8 cellular contexts compared by ENCODE assay signal in genomic region chr9:129483467-129484324, GRCh38.
DNase-seq lines count a peak whose midpoint lies in the region; ATAC-seq and TF ChIP-seq lines count a peak whose summit lies in the region.

No MANE protein-coding gene starts in this region.

- TF ChIP-seq CTCF in RWPE1 (conservative IDR thresholded peaks at IDR 0.05; ENCODE audit: low read depth), result no peak
- TF ChIP-seq CTCF in colonic mucosa (IDR thresholded peaks at IDR 0.05), result no peak

- no peaks in the 10 kb centered on the region for H3K36me3 ChIP-seq in colonic mucosa

- H3K27ac ChIP-seq in RWPE1, result peak overlapping the region; percentile 100
- peak overlapping the region; percentile 95 for H3K27ac ChIP-seq in colonic mucosa

- peak overlapping the region; percentile 76 to 86 for H3K9ac ChIP-seq in colonic mucosa (ENCODE audit: low read depth in 2 of 2, low read length in 2 of 2)

- ATAC-seq in left lobe of liver, result peak; percentile 45
- ATAC-seq in stimulated activated naive B cell treated with anti-CD40 and anti-IgM and Interleukin-4, amounts not matched to agents 10 μg/mL and 1 μg/mL and 100 μg/mL, for 72 hours (replicated peaks), result no peak
- ATAC-seq in HG02588 (IDR thresholded peaks at IDR 0.05; ENCODE audit: unreplicated experiment), result no peak
- ATAC-seq in GM19397 (IDR thresholded peaks at IDR 0.05; ENCODE audit: unreplicated experiment), result no peak

- peaks cover 29% of the 10 kb centered on the region in 2 donors for H3K27me3 Mint-ChIP-seq in stimulated activated naive B cell treated with anti-CD40 and anti-IgM and Interleukin-4, amounts not matched to agents 10 μg/mL and 1 μg/mL and 100 μg/mL, for 72 hours

- H3K4me3 ChIP-seq in colonic mucosa, result peak overlapping the region; percentile 50

- peaks cover 10% of the 10 kb centered on the region for H3K4me1 ChIP-seq in colonic mucosa

- peaks cover 25 to 34% of the 10 kb centered on the region in 2 donors for H3K4me1 Mint-ChIP-seq in stimulated activated naive B cell treated with anti-CD40 and anti-IgM and Interleukin-4, amounts not matched to agents 10 μg/mL and 1 μg/mL and 100 μg/mL, for 72 hours

- CTCF ChIA-PET in RWPE1 (lab: Yijun Ruan, JAX), result interaction anchor here (0.5 to 1.7 kb wide), 6 partner anchors 10 to 126 kb away, joined by 3 to 10 read pairs (median 4); no protein-coding TSS in a partner anchor

- POLR2A ChIA-PET in RWPE1 (lab: Yijun Ruan, JAX; ENCODE audit: low non-redundant PET), result interaction anchor here (0.5 to 2.1 kb wide), 13 partner anchors 10 to 344 kb away, joined by 3 to 16 read pairs (median 4); partner anchors contain the start of gene IER5L

- H3K9me3 ChIP-seq in colonic mucosa, result no peaks in the 10 kb centered on the region

- H3K27me3 ChIP-seq in colonic mucosa, result no peaks in the 10 kb centered on the region

- no peaks in the 10 kb centered on the region for H3K9me3 Mint-ChIP-seq in stimulated activated naive B cell treated with anti-CD40 and anti-IgM and Interleukin-4, amounts not matched to agents 10 μg/mL and 1 μg/mL and 100 μg/mL, for 72 hours

- H3K27ac Mint-ChIP-seq in stimulated activated naive B cell treated with anti-CD40 and anti-IgM and Interleukin-4, amounts not matched to agents 10 μg/mL and 1 μg/mL and 100 μg/mL, for 72 hours, result no peak overlapping the region

- peak overlapping the region; percentile 62 to 74 for H3K4me3 Mint-ChIP-seq in stimulated activated naive B cell treated with anti-CD40 and anti-IgM and Interleukin-4, amounts not matched to agents 10 μg/mL and 1 μg/mL and 100 μg/mL, for 72 hours

- intact Hi-C loops in colonic mucosa (cut with DNase I), result loop anchor here (5.0 kb wide), 2 partner anchors 71 to 311 kb away; no protein-coding TSS in a partner anchor

- H3K36me3 Mint-ChIP-seq in stimulated activated naive B cell treated with anti-CD40 and anti-IgM and Interleukin-4, amounts not matched to agents 10 μg/mL and 1 μg/mL and 100 μg/mL, for 72 hours, result peaks cover 0 to 2% of the 10 kb centered on the region in 2 donors

- DNase-seq in stimulated activated CD4-positive, alpha-beta T cell treated with anti-CD3 and anti-CD28 coated beads, Interleukin-15, amount 100 ng/mL, for 24 hours, result peak; percentile 31
- DNase-seq in stimulated activated CD4-positive, alpha-beta T cell treated with anti-CD3 and anti-CD28 coated beads, Interleukin-12 subunit alpha, Interleukin-12 subunit beta, amount 100 ng/mL, for 4 hours, result no peak
- DNase-seq in RWPE1 (ENCODE audit: low spot score), result peak; percentile 89
- DNase-seq in colonic mucosa, result peak; percentile 90
- DNase-seq in left lobe of liver (ENCODE audit: low spot score), result peak; percentile 92
- DNase-seq in stimulated activated naive B cell treated with anti-CD40 and anti-IgM and Interleukin-4, amounts not matched to agents 10 μg/mL and 1 μg/mL and 100 μg/mL, for 72 hours, result no peak

Comparison
In these comparisons a context has a peak if more than half of its experiments do, and no peak if none do; other contexts are left out.
1. DNase-seq: peak in stimulated activated CD4-positive, alpha-beta T cell treated with anti-CD3 and anti-CD28 coated beads, Interleukin-15, amount 100 ng/mL, for 24 hours (single experiment), RWPE1 (single experiment), colonic mucosa (single experiment) and left lobe of liver (single experiment); none in stimulated activated CD4-positive, alpha-beta T cell treated with anti-CD3 and anti-CD28 coated beads, Interleukin-12 subunit alpha, Interleukin-12 subunit beta, amount 100 ng/mL, for 4 hours (single experiment) and stimulated activated naive B cell treated with anti-CD40 and anti-IgM and Interleukin-4, amounts not matched to agents 10 μg/mL and 1 μg/mL and 100 μg/mL, for 72 hours (single experiment).